8 cellular contexts compared by ENCODE assay signal in genomic region chr1:32612189-32612881, GRCh38. TPM values are rescaled to one million over a fixed set of nuclear protein-coding genes. Genes with fewer than 3 reads are reported as not detected.
A peak's percentile ranks its signal among the peaks of the same experiment; 100 is the strongest.
DNase-seq lines count a peak whose midpoint lies in the region; ATAC-seq and TF ChIP-seq lines count a peak whose summit lies in the region.

No MANE protein-coding gene starts in this region.

- H3K79me2 ChIP-seq in PC-9 (ENCODE audit: low read depth) = no peaks in the 10 kb centered on the region

- H3K27me3 ChIP-seq in PC-9 (ENCODE audit: insufficient read depth, low read depth) (no peaks in the 10 kb centered on the region), neuronal stem cell (ENCODE audit: control insufficient read depth in 3 of 3, insufficient read depth in 3 of 3, low read depth in 1 of 3, low read length in 3 of 3) (no peaks in the 10 kb centered on the region), testis (no peaks in the 10 kb centered on the region)

- H3K18ac ChIP-seq in neuronal stem cell (ENCODE audit: low read length) = peak overlapping the region; percentile 91

- H2AFZ ChIP-seq in PC-9 (peak overlapping the region; percentile 89), neuronal stem cell (ENCODE audit: low read length) (no peak overlapping the region)

- H3K4me1 ChIP-seq in PC-9 (replicated peaks; ENCODE audit: insufficient read depth) = peaks cover 5% of the 10 kb centered on the region
- H3K4me1 ChIP-seq in neuronal stem cell (ENCODE audit: control insufficient read depth in 2 of 2, insufficient read depth in 1 of 2, low read depth in 1 of 2, low read length in 2 of 2) = peaks cover 0 to 1% of the 10 kb centered on the region in 2 donors
- no peaks in the 10 kb centered on the region for H3K4me1 ChIP-seq in testis

- H4K20me1 ChIP-seq in PC-9 (ENCODE audit: insufficient read depth) = no peaks in the 10 kb centered on the region

- H3K36me3 ChIP-seq in PC-9 (ENCODE audit: low read depth) = no peaks in the 10 kb centered on the region
- peaks cover under 1 to 1% of the 10 kb centered on the region in 2 donors for H3K36me3 ChIP-seq in neuronal stem cell (replicated peaks in 1 of 2; ENCODE audit: control insufficient read depth in 2 of 2, insufficient read depth in 2 of 2, low read length in 2 of 2)
- no peaks in the 10 kb centered on the region for H3K36me3 ChIP-seq in testis (ENCODE audit: low read depth, missing control alignments)

- TF ChIP-seq POLR2A in GM18505 (IDR thresholded peaks at IDR 0.05; ENCODE audit: borderline replicate concordance, extremely low read depth, insufficient read depth, insufficient read length) (peak; percentile 61), testis (IDR thresholded peaks at IDR 0.05) (no peak)

- H2BK120ac ChIP-seq in neuronal stem cell (ENCODE audit: low read depth, low read length) = no peak overlapping the region

- POLR2A ChIA-PET in PC-9 (lab: Charles Lee; ENCODE audit: unreplicated experiment) = interaction anchor here (0.6 kb wide), 2 partner anchors 25 to 40 kb away, joined by 3 to 6 read pairs; no protein-coding TSS in a partner anchor

- H3K4me3 ChIP-seq in PC-9 = peak overlapping the region; percentile 64
- peak overlapping the region in 1 of 2 donors; percentile 69 for H3K4me3 ChIP-seq in neuronal stem cell (ENCODE audit: low read length in 2 of 2)
- H3K4me3 ChIP-seq in testis = peak overlapping the region; percentile 36 to 60

- ATAC-seq in GM18505 (IDR thresholded peaks at IDR 0.05; ENCODE audit: unreplicated experiment) (peak; percentile 55), HG03565 (IDR thresholded peaks at IDR 0.05; ENCODE audit: unreplicated experiment) (peak; percentile 60)
- ATAC-seq in activated naive CD4-positive, alpha-beta T cell treated with anti-CD3 and anti-CD28 coated beads, Interleukin-2, amount 50 U/mL, for 72 hours = peak; percentile 100

- TF ChIP-seq CTCF in PC-9 (conservative IDR thresholded peaks at IDR 0.05) (peak; percentile 40; the same call in 1 of the 2 replicates), testis (IDR thresholded peaks at IDR 0.05) (peak; percentile 25 to 31 (median 27))

- peak overlapping the region; percentile 93 for H4K8ac ChIP-seq in neuronal stem cell (ENCODE audit: low read depth, low read length)

- H2BK12ac ChIP-seq in neuronal stem cell (ENCODE audit: low read length) = no peak overlapping the region

- no CpG with 5 or more reads among the region's 35 CpGs for WGBS in neuronal stem cell (ENCODE audit: extremely low coverage in 2 of 2, insufficient read length in 2 of 2, insufficient replicate concordance in 1 of 2), 2 donors
- WGBS in testis, 2 donors = 5 to 11% methylated on average over 16 to 35 of the region's 35 CpGs

- peaks cover 3% of the 10 kb centered on the region; the same call in 1 of the 2 replicates for H3F3A ChIP-seq in PC-9 (ENCODE audit: insufficient read depth, low read depth)

- peak overlapping the region; percentile 42 for H3K27ac ChIP-seq in PC-9
- H3K27ac ChIP-seq in neuronal stem cell (replicated peaks; ENCODE audit: low read length) = no peak overlapping the region
- no peak overlapping the region for H3K27ac ChIP-seq in testis

- H3K23ac ChIP-seq in neuronal stem cell (ENCODE audit: low read depth, low read length, poor library complexity) = peak overlapping the region; percentile 89

- DNase-seq in 8988T (peak; percentile 56), PC-9 (peak; percentile 83 to 88), glomerular endothelial cell (ENCODE audit: extremely low read depth, low read depth, low spot score) (peak; percentile 25), neuronal stem cell (ENCODE audit: low spot score) (peak; percentile 71), testis (peak; percentile 90)
- DNase-seq in activated naive CD4-positive, alpha-beta T cell treated with anti-CD3 and anti-CD28 coated beads, Interleukin-2, amount 50 U/mL, for 72 hours (ENCODE audit: low spot score in 2 of 2) = peak; percentile 67 to 85

- BruUV-seq in PC-9 (replicated peaks; lab: Mats Ljungman, UMichigan) = TSS peak; percentile 96

- H4K91ac ChIP-seq in neuronal stem cell (ENCODE audit: low read depth, low read length, poor library complexity) = no peak overlapping the region

- H3K9me3 ChIP-seq in PC-9 (ENCODE audit: insufficient read depth, low read depth) (no peaks in the 10 kb centered on the region), neuronal stem cell (replicated peaks in 1 of 2; ENCODE audit: control insufficient read depth in 2 of 2, insufficient read depth in 1 of 2, low read depth in 1 of 2, low read length in 2 of 2) (no peaks in the 10 kb centered on the region), testis (no peaks in the 10 kb centered on the region)

- peak overlapping the region; percentile 72 for H3K9ac ChIP-seq in neuronal stem cell (ENCODE audit: low read depth, low read length, poor library complexity)

- H2BK5ac ChIP-seq in neuronal stem cell (ENCODE audit: low read length) = no peak overlapping the region

- peak overlapping the region in 1 of 2 donors; percentile 28 for H3K27ac Mint-ChIP-seq in activated naive CD4-positive, alpha-beta T cell treated with anti-CD3 and anti-CD28 coated beads, Interleukin-2, amount 50 U/mL, for 72 hours

- no peaks in the 10 kb centered on the region for H3K79me1 ChIP-seq in neuronal stem cell (ENCODE audit: low read depth, low read length)

- no peak overlapping the region for H2BK15ac ChIP-seq in neuronal stem cell (ENCODE audit: low read length)

- H3K14ac ChIP-seq in neuronal stem cell (ENCODE audit: low read length) = no peak overlapping the region

- H3K36me3 Mint-ChIP-seq in activated naive CD4-positive, alpha-beta T cell treated with anti-CD3 and anti-CD28 coated beads, Interleukin-2, amount 50 U/mL, for 72 hours = no peaks in the 10 kb centered on the region

- no peaks in the 10 kb centered on the region for H3K9me3 Mint-ChIP-seq in activated naive CD4-positive, alpha-beta T cell treated with anti-CD3 and anti-CD28 coated beads, Interleukin-2, amount 50 U/mL, for 72 hours

- intact Hi-C loops in PC-9 (cut with micrococcal nuclease; ENCODE audit: unreplicated experiment) (loop anchor here (10.0 kb wide), 1 partner anchor 168 kb away; no protein-coding TSS in a partner anchor), testis (cut with DNase I; ENCODE audit: low total_unique reads) (no loop called here)

- H3K4me2 ChIP-seq in PC-9 (peak overlapping the region; percentile 86), neuronal stem cell (ENCODE audit: insufficient read depth, low read length, poor library complexity, severe bottlenecking) (peak overlapping the region; percentile 60)

- no peak overlapping the region for H3K4ac ChIP-seq in neuronal stem cell (ENCODE audit: low read length)

- H2AK5ac ChIP-seq in neuronal stem cell (ENCODE audit: low read depth, low read length) = no peak overlapping the region

- CTCF ChIA-PET in PC-9 (lab: Charles Lee) = interaction anchor here (0.6 kb wide), 1 partner anchor 92 kb away, joined by 7 read pairs; no protein-coding TSS in a partner anchor

- H3K9me2 ChIP-seq in PC-9 (ENCODE audit: insufficient read depth) = no peaks in the 10 kb centered on the region

RNA-seq across cellular contexts. Expression of gene ZBTB8OS, which starts 38.0 kb away (rescaled TPM):
- 36.0 and 42.7 TPM in 2 replicates for total RNA-seq in PC-9 (2021)
- total RNA-seq in activated naive CD4-positive, alpha-beta T cell treated with anti-CD3 and anti-CD28 coated beads, Interleukin-2, amount 50 U/mL, for 72 hours = 10 to 100 TPM; 53.2 to 58.5 TPM
- 24.5 and 29.8 TPM in 2 replicates for total RNA-seq in glomerular endothelial cell
- 43.1 TPM for polyA plus RNA-seq in neuronal stem cell (2013, experiment 1 of 2)
- polyA plus RNA-seq in neuronal stem cell (2013, experiment 2 of 2) = 44.1 TPM
- 10 to 100 TPM; 37.2 to 43.4 TPM for total RNA-seq in testis
- 39.3 TPM for polyA plus RNA-seq in testis (ENCODE audit: insufficient read depth, low read depth, low replicate concordance)

RNA-seq across cellular contexts. Expression of gene RBBP4, which starts 38.7 kb away (rescaled TPM):
- total RNA-seq in PC-9 (2021) (185 and 206 TPM in 2 replicates), glomerular endothelial cell (146 and 182 TPM in 2 replicates), testis (100 to 1,000 TPM; 289 to 296 TPM)
- 100 to 1,000 TPM; 346 to 359 TPM for total RNA-seq in activated naive CD4-positive, alpha-beta T cell treated with anti-CD3 and anti-CD28 coated beads, Interleukin-2, amount 50 U/mL, for 72 hours
- 209 TPM for polyA plus RNA-seq in neuronal stem cell (2013, experiment 1 of 2)
- polyA plus RNA-seq in neuronal stem cell (2013, experiment 2 of 2) = 210 TPM
- polyA plus RNA-seq in testis (ENCODE audit: insufficient read depth, low read depth, low replicate concordance) = 344 TPM

Comparison
In these comparisons a context has a peak if more than half of its experiments do, and no peak if none do; other contexts are left out.
1. DNase-seq: peak in every context shown above with its lines; median percentile 90 in testis; 86 in PC-9; 76 in activated naive CD4-positive, alpha-beta T cell treated with anti-CD3 and anti-CD28 coated beads, Interleukin-2, amount 50 U/mL, for 72 hours; 71 in neuronal stem cell; 56 in 8988T; 25 in glomerular endothelial cell.